13 cellular contexts compared by ENCODE assay signal in the genomic region with DNA sequence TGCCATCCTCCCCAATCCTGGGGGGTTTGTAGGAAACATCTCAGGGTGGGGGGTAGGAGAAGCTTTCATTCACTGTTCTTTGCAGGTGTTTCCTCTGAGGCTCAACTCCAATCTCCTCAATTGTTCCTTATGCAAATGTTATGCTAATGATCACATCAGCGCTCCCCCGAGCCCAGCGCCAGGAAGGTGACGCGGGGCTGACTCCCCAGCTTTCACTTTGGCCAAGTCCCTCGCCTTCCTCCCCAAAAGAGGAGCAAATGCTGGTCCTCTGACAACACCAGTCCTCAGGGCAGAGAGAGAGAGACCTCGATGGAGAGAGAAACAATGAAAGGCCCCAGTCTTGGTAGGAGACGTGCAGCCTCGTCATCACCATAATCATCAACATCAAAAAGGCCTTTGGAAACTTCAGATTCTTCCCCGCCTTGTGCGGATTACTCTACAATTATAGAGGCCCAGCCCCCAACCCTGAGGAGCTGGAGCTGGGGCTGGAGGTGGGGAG. TPM values are rescaled to one million over a fixed set of nuclear protein-coding genes. Genes with fewer than 3 reads are reported as not detected.
DNase-seq lines count a peak whose midpoint lies in the region; ATAC-seq, FAIRE-seq and TF ChIP-seq lines count a peak whose summit lies in the region.
"Had no signal": no experiment of that assay in that cellular context is flagged by ENCODE, and none has a peak within 500 bp of the region (broad histone marks: within the 10 kb centered on the region; RNA-seq: fewer than 3 reads in every experiment).

No MANE protein-coding gene starts in this region.

- no peak for FAIRE-seq in GM12891 (lab: Jason Lieb, UNC)

- DNase-seq in GM12891 (ENCODE audit: insufficient read length, low spot score) (no peak), NCI-H2227 treated with DMSO at 0.1 percent for 48 hours (lab: John Stamatoyannopoulos, UW) (peak; percentile 58), fibroblast of pulmonary artery (ENCODE audit: low read depth) (peak; percentile 26), pulmonary artery endothelial cell (ENCODE audit: low read depth, low spot score) (peak; percentile 81), HK-2 (ENCODE audit: unreplicated experiment) (no peak), NCI-H345 treated with DMSO at 0.1 percent for 48 hours (lab: John Stamatoyannopoulos, UW; ENCODE audit: unreplicated experiment) (no peak), UCSD-AML1 (lab: John Stamatoyannopoulos, UW; ENCODE audit: unreplicated experiment) (no peak)
- DNase-seq: activated CD4-positive, alpha-beta T cell treated with anti-CD3 and anti-CD28 coated beads, Interleukin-2, amount 10 ng/mL, durations not matched to agents 7 days and 5 days; activated gamma-delta T cell treated with Interleukin-2 at 50 U/mL for 16 hours; CD4-positive, alpha-beta T cell; colonic mucosa had no signal

- no peak overlapping the region for H3K4me3 ChIP-seq in fibroblast of pulmonary artery (replicated peaks; ENCODE audit: low read depth, low read length)
- H3K4me3 ChIP-seq: colonic mucosa, SK-N-MC had no signal

- no peak for TF ChIP-seq POLR2A in GM12891 (IDR thresholded peaks at IDR 0.05; ENCODE audit: low read depth, low read length)

- no peak for TF ChIP-seq CTCF in fibroblast of pulmonary artery (IDR thresholded peaks at IDR 0.05; ENCODE audit: low read length, missing control alignments)

- ATAC-seq in GM21786 (IDR thresholded peaks at IDR 0.05; ENCODE audit: unreplicated experiment) = no peak

TF ChIP-seq in GM12891, 5 proteins besides CTCF, POLR2A, EP300 and RAD21:
- TF ChIP-seq PAX5 (IDR thresholded peaks at IDR 0.05; ENCODE audit: insufficient read depth, low read length, severe bottlenecking) = no peak
- TF ChIP-seq POU2F2 (IDR thresholded peaks at IDR 0.05; ENCODE audit: low read depth, low read length) = 0 out of 2 replicates have a peak, but pooled peaks have one; percentile 49
- TF ChIP-seq TAF1 (IDR thresholded peaks at IDR 0.05; ENCODE audit: low read depth, low read length) = no peak

RNA-seq across cellular contexts. Expression of a gene that starts 39.1 kb away (rescaled TPM):
- 0.15 TPM for polyA plus RNA-seq in GM12891 (2012; ENCODE audit: low read depth, missing spikeins)
- 135 and 143 TPM in 2 replicates for total RNA-seq in pulmonary artery endothelial cell
- total RNA-seq: activated CD4-positive, alpha-beta T cell treated with anti-CD3 and anti-CD28 coated beads, Interleukin-2, amount 10 ng/mL, durations not matched to agents 7 days and 5 days had no signal

Comparison
In these comparisons a context has a peak if more than half of its experiments do, and no peak if none do; other contexts are left out.
1. DNase-seq: peak in NCI-H2227 treated with DMSO at 0.1 percent for 48 hours (single experiment), fibroblast of pulmonary artery (single experiment) and pulmonary artery endothelial cell (single experiment); none in GM12891 (single experiment), HK-2 (single experiment), NCI-H345 treated with DMSO at 0.1 percent for 48 hours (single experiment) and UCSD-AML1 (single experiment).